ENCODE assay signal across 17 cellular contexts in the genomic region with DNA sequence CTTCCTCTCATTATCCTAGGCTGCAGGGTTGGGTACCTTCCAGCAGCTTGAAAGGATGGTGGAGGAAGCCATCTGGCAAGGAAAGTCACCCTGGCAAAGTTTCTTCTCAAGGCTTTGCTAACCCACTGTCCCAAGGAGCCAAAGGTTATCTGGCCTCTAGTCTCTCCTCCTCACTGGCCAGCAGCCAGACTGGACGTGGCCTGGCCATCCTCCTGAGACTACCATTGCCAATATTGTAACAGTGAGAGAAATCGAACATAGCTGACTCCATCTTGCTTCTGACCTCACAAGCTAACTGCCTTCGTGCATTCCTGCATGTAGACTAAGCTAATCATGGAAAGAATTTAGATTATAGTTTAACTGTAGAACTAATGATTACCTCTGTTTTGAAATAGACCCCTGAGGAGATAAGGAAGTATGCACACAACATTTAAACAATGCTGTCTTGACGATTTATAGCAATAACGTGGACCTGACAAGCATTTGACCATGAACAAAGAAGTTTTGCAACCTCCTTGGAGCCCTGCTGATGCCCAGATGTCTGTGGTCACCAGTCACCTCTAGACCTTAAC. TPM values are rescaled to one million over a fixed set of nuclear protein-coding genes. Genes with fewer than 3 reads are reported as not detected.
DNase-seq lines count a peak whose midpoint lies in the region; ATAC-seq and TF ChIP-seq lines count a peak whose summit lies in the region.
"Had no signal": no experiment of that assay in that cellular context is flagged by ENCODE, and none has a peak within 500 bp of the region (broad histone marks: within the 10 kb centered on the region; RNA-seq: fewer than 3 reads in every experiment).

No MANE protein-coding gene starts in this region.

- H3K79me2 ChIP-seq in PC-9 (ENCODE audit: low read depth): no peaks in the 10 kb centered on the region

- H3K4me1 ChIP-seq in PC-9 (replicated peaks; ENCODE audit: insufficient read depth): peaks cover 17% of the 10 kb centered on the region

- peak overlapping the region; percentile 22; the same call in 1 of the 2 replicates for H2AFZ ChIP-seq in PC-9

- H3K36me3 Mint-ChIP-seq in type B pancreatic cell: no peaks in the 10 kb centered on the region

- no peak overlapping the region for H3K4me3 Mint-ChIP-seq in type B pancreatic cell
- H3K4me3 Mint-ChIP-seq: HFFc6; neural crest cell; stimulated activated naive CD8-positive, alpha-beta T cell treated with anti-CD3 and anti-CD28 coated beads, Interleukin-15, Interleukin-2, amounts not matched to agents 100 ng/mL and 50 ng/mL, for 24 hours had no signal

- H3F3A ChIP-seq in PC-9 (ENCODE audit: insufficient read depth, low read depth): peaks cover 9% of the 10 kb centered on the region

- H3K9me3 ChIP-seq in PC-9 (ENCODE audit: insufficient read depth, low read depth): no peaks in the 10 kb centered on the region
- H3K9me3 ChIP-seq: esophagus squamous epithelium had no signal

- peak; percentile 34 for DNase-seq in left cardiac atrium
- no peak for DNase-seq in cardiac septum (ENCODE audit: low spot score)
- DNase-seq in PC-9: no peak
- peak; percentile 77 for DNase-seq in kidney glomerular epithelial cell (lab: John Stamatoyannopoulos, UW)
- no peak for DNase-seq in type B pancreatic cell (ENCODE audit: extremely low spot score, unreplicated experiment)
- DNase-seq in DMS53 treated with DMSO at 0.1 percent for 48 hours (lab: John Stamatoyannopoulos, UW; ENCODE audit: unreplicated experiment): no peak
- no peak for DNase-seq in cortex of kidney (lab: John Stamatoyannopoulos, UW)
- DNase-seq: DMS79 treated with DMSO at 0.1 percent for 48 hours, esophagus squamous epithelium, HFFc6, NCI-H2107 had no signal

- H3K4me3 ChIP-seq in PC-9: no peak overlapping the region
- H3K4me3 ChIP-seq: esophagus squamous epithelium, lung, skin epidermis had no signal

- no peaks in the 10 kb centered on the region for H4K20me1 ChIP-seq in PC-9 (ENCODE audit: insufficient read depth)

- H3K27ac ChIP-seq in PC-9: no peak overlapping the region
- H3K27ac ChIP-seq: esophagus squamous epithelium, skin epidermis had no signal

- POLR2A ChIA-PET in PC-9 (lab: Charles Lee; ENCODE audit: unreplicated experiment): interaction anchor here (0.7 to 0.9 kb wide), 2 partner anchors 10 to 51 kb away, joined by 7 to 22 read pairs; no protein-coding TSS in a partner anchor

- H3K36me3 ChIP-seq in PC-9 (ENCODE audit: low read depth): no peaks in the 10 kb centered on the region
- H3K36me3 ChIP-seq: esophagus squamous epithelium had no signal

- peak in 1 of 2 donors; percentile 34 for ATAC-seq in left cardiac atrium
- no peak for ATAC-seq in GM18907 (IDR thresholded peaks at IDR 0.05; ENCODE audit: unreplicated experiment)

- no peaks in the 10 kb centered on the region for H3K9me2 ChIP-seq in PC-9 (ENCODE audit: insufficient read depth)

- no peaks in the 10 kb centered on the region for H3K27me3 Mint-ChIP-seq in type B pancreatic cell
- H3K27me3 Mint-ChIP-seq: stimulated activated naive CD8-positive, alpha-beta T cell treated with anti-CD3 and anti-CD28 coated beads, Interleukin-15, Interleukin-2, amounts not matched to agents 100 ng/mL and 50 ng/mL, for 24 hours had no signal

- no peaks in the 10 kb centered on the region for H3K27me3 ChIP-seq in PC-9 (ENCODE audit: insufficient read depth, low read depth)
- H3K27me3 ChIP-seq: esophagus squamous epithelium had no signal

- no TSS peak for BruUV-seq in PC-9 (replicated peaks; lab: Mats Ljungman, UMichigan)

- CTCF ChIA-PET in PC-9 (lab: Charles Lee): no interaction called here

- TF ChIP-seq CTCF in PC-9 (conservative IDR thresholded peaks at IDR 0.05) (no peak), type B pancreatic cell (conservative IDR thresholded peaks at IDR 0.05) (no peak)

- no peaks in the 10 kb centered on the region for H3K4me1 Mint-ChIP-seq in type B pancreatic cell (ENCODE audit: unreplicated experiment)
- H3K4me1 Mint-ChIP-seq: neural crest cell had no signal

- peak overlapping the region; percentile 24 for H3K27ac Mint-ChIP-seq in type B pancreatic cell
- H3K27ac Mint-ChIP-seq: activated T-helper 2 cell treated with anti-CD3 and anti-CD28 coated beads, Interferon-gamma antibody, Interleukin-2, Interleukin-4, amounts not matched to agents 10 μg/mL and 5 μg/mL and 100 μg/mL, durations not matched to agents 14 hours and 24 hours and 36 hours; HFFc6; stimulated activated naive CD8-positive, alpha-beta T cell treated with anti-CD3 and anti-CD28 coated beads, Interleukin-15, Interleukin-2, amounts not matched to agents 100 ng/mL and 50 ng/mL, for 24 hours had no signal

- no peak overlapping the region for H3K4me2 ChIP-seq in PC-9

- intact Hi-C loops in left cardiac atrium (cut with DNase I) (no loop called here), cardiac septum (cut with DNase I) (no loop called here), PC-9 (cut with micrococcal nuclease; ENCODE audit: unreplicated experiment) (no loop called here)

- H3K9me3 Mint-ChIP-seq in type B pancreatic cell: peaks cover 5% of the 10 kb centered on the region
- H3K9me3 Mint-ChIP-seq: activated T-helper 2 cell treated with anti-CD3 and anti-CD28 coated beads, Interferon-gamma antibody, Interleukin-2, Interleukin-4, amounts not matched to agents 10 μg/mL and 5 μg/mL and 100 μg/mL, durations not matched to agents 14 hours and 24 hours and 36 hours; HFFc6; neural crest cell; stimulated activated naive CD8-positive, alpha-beta T cell treated with anti-CD3 and anti-CD28 coated beads, Interleukin-15, Interleukin-2, amounts not matched to agents 100 ng/mL and 50 ng/mL, for 24 hours had no signal

RNA-seq across cellular contexts. Expression of a gene that starts 7.8 kb away (rescaled TPM):
- 10 to 100 TPM; 41.3 to 50.4 TPM for total RNA-seq in left cardiac atrium
- 39.7 TPM for total RNA-seq in cardiac septum
- total RNA-seq in PC-9 (2021): 82.9 and 109 TPM in 2 replicates
- 84.5 and 152 TPM in 2 replicates for total RNA-seq in type B pancreatic cell (ENCODE audit: low replicate concordance)

Comparison
In these comparisons a context has a peak if more than half of its experiments do, and no peak if none do; other contexts are left out.
1. DNase-seq: peak in left cardiac atrium (single experiment) and kidney glomerular epithelial cell (single experiment); none in cardiac septum (single experiment), PC-9 (0 of 2), type B pancreatic cell (single experiment), DMS53 treated with DMSO at 0.1 percent for 48 hours (single experiment) and cortex of kidney (single experiment).